ENCODE assay signal across 8 cellular contexts in the genomic region with DNA sequence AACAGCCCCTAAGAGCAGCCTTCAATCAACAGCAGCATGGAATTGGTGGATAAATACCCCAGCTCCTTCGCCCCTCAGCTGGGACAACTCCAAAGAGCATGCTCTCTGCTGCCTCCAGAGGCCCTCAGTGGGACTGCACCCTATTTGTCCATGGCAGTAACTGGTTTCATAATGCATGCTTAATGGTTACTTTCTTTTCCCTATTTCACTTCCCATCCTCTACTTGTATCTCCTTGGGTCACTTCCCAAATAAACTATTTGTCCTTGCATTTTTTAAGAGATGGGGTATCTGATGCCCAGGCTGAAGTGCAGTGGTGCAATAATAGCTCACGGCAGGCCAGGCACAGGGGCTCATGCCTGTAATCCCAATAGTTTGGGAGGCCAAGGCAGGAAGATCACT. TPM values are rescaled to one million over a fixed set of nuclear protein-coding genes. Genes with fewer than 3 reads are reported as not detected.
DNase-seq lines count a peak whose midpoint lies in the region; ATAC-seq and TF ChIP-seq lines count a peak whose summit lies in the region.

No MANE protein-coding gene starts in this region.

- peak overlapping the region in 1 of 4 donors; percentile 28 for H3K27ac ChIP-seq in esophagus squamous epithelium

- no peak for TF ChIP-seq POLR2A in esophagus squamous epithelium (IDR thresholded peaks at IDR 0.05)

- no peaks in the 10 kb centered on the region for H3K27me3 ChIP-seq in esophagus squamous epithelium

- ATAC-seq in GM19351 (IDR thresholded peaks at IDR 0.05; ENCODE audit: unreplicated experiment) = no peak

- 69 to 100% methylated on average over 1 to 2 of the region's 2 CpGs for WGBS in esophagus squamous epithelium, 2 donors

- H3K4me3 ChIP-seq in esophagus squamous epithelium = no peak overlapping the region

- DNase-seq in NCI-H146 treated with DMSO at 0.1 percent for 48 hours (lab: John Stamatoyannopoulos, UW; ENCODE audit: unreplicated experiment) (peak; percentile 9), NCI-H146 (lab: John Stamatoyannopoulos, UW) (no peak), NOMO-1 (lab: John Stamatoyannopoulos, UW; ENCODE audit: unreplicated experiment in 2 of 2) (peak; percentile 66 to 67), esophagus squamous epithelium (lab: John Stamatoyannopoulos, UW) (no peak), posterior vena cava (ENCODE audit: low spot score) (peak; percentile 89), inferior parietal cortex (ENCODE audit: extremely low spot score) (no peak)
- peak; percentile 73 for DNase-seq in activated CD8-positive, alpha-beta memory T cell treated with anti-CD3 and anti-CD28 coated beads, Interleukin-2, amount 50 U/mL, for 4 hours

- H3K36me3 ChIP-seq in esophagus squamous epithelium = no peaks in the 10 kb centered on the region

- H3K4me1 ChIP-seq in esophagus squamous epithelium = peaks cover 4 to 38% (median 26%) of the 10 kb centered on the region in 3 donors

- H3K9me3 ChIP-seq in esophagus squamous epithelium = no peaks in the 10 kb centered on the region

- TF ChIP-seq CTCF in esophagus squamous epithelium (IDR thresholded peaks at IDR 0.05) = peak; percentile 80 to 88 (median 81)

- intact Hi-C loops in esophagus squamous epithelium (cut with DNase I) = loop anchor here (10.0 kb wide), 1 partner anchor 52 kb away; a partner anchor contains a TSS
- intact Hi-C loops in posterior vena cava (cut with DNase I) = loop anchor here in 1 of 2 donors (10.0 kb wide), 1 partner anchor 262 kb away; a partner anchor contains a TSS

RNA-seq across cellular contexts. Expression of a gene that starts 13.5 kb away (rescaled TPM):
- 100 to 1,000 TPM; 307 to 577 (median 369) TPM for total RNA-seq in esophagus squamous epithelium
- 1,000 to 10,000 TPM; 1,050 to 1,475 TPM for total RNA-seq in posterior vena cava

RNA-seq across cellular contexts. Expression of a gene that starts 48.9 kb away (rescaled TPM):
- total RNA-seq in esophagus squamous epithelium = 10 to 100 TPM; 39.5 to 70.9 (median 46.4) TPM
- 10 to 100 TPM; 53.5 to 58.3 TPM for total RNA-seq in posterior vena cava

Comparison
In these comparisons a context has a peak if more than half of its experiments do, and no peak if none do; other contexts are left out.
1. DNase-seq: peak in NCI-H146 treated with DMSO at 0.1 percent for 48 hours (single experiment), NOMO-1 (2 of 2), activated CD8-positive, alpha-beta memory T cell treated with anti-CD3 and anti-CD28 coated beads, Interleukin-2, amount 50 U/mL, for 4 hours (single experiment) and posterior vena cava (single experiment); none in NCI-H146 (single experiment), esophagus squamous epithelium (single experiment) and inferior parietal cortex (single experiment).